8 cellular contexts compared by ENCODE assay signal in genomic region chr2:157627594-157628281, GRCh38. TPM values are rescaled to one million over a fixed set of nuclear protein-coding genes. Genes with fewer than 3 reads are reported as not detected.
A peak's percentile ranks its signal among the peaks of the same experiment; 100 is the strongest.
DNase-seq lines count a peak whose midpoint lies in the region; ATAC-seq and TF ChIP-seq lines count a peak whose summit lies in the region.

No MANE protein-coding gene starts in this region.

- H3K27ac Mint-ChIP-seq in neural crest cell (ENCODE audit: unreplicated experiment): no peak overlapping the region

- TF ChIP-seq CTCF in epithelial cell of esophagus (IDR thresholded peaks at IDR 0.05; ENCODE audit: insufficient read depth, low read depth, low read length, missing control alignments) (no peak), neural crest cell (conservative IDR thresholded peaks at IDR 0.05) (no peak), tibial artery (IDR thresholded peaks at IDR 0.05) (no peak)

- H3K9me3 Mint-ChIP-seq in neural crest cell: peaks cover 2% of the 10 kb centered on the region

- peaks cover 0 to 17% (median 10%) of the 10 kb centered on the region in 4 donors for H3K4me1 ChIP-seq in tibial artery

- H3K4me3 ChIP-seq in epithelial cell of esophagus (ENCODE audit: low read length): peak overlapping the region; percentile 37
- H3K4me3 ChIP-seq in tibial artery: peak overlapping the region; percentile 55 to 64

- H3K36me3 Mint-ChIP-seq in neural crest cell (ENCODE audit: low read depth): no peaks in the 10 kb centered on the region

- H3K27me3 ChIP-seq in tibial artery: peaks cover 0 to 6% of the 10 kb centered on the region in 2 donors

- peak overlapping the region; percentile 83 for H3K4me3 Mint-ChIP-seq in neural crest cell

- ATAC-seq in HG03442 (IDR thresholded peaks at IDR 0.05; ENCODE audit: unreplicated experiment): peak; percentile 3

- intact Hi-C loops in tibial artery (cut with DNase I; ENCODE audit: low total_unique reads): loop anchor here (10.0 kb wide), 1 partner anchor 387 kb away; no protein-coding TSS in a partner anchor

- H3K9me3 ChIP-seq in tibial artery: no peaks in the 10 kb centered on the region

- peaks cover 68% of the 10 kb centered on the region for H3K27me3 Mint-ChIP-seq in neural crest cell (ENCODE audit: low read depth)

- no peaks in the 10 kb centered on the region for H3K36me3 ChIP-seq in tibial artery

- H3K4me1 Mint-ChIP-seq in neural crest cell: peaks cover 9% of the 10 kb centered on the region

- peak overlapping the region in 1 of 2 donors; percentile 2 for H3K27ac ChIP-seq in tibial artery

- DNase-seq in EL (peak; percentile 31), epithelial cell of esophagus (ENCODE audit: low read depth) (peak; percentile 24), neural crest cell (ENCODE audit: low read depth, low spot score) (no peak), tibial artery (no peak), amniotic stem cell (lab: John Stamatoyannopoulos, UW) (no peak), HT-29 (ENCODE audit: low spot score) (no peak)
- peak; percentile 47 to 58 for DNase-seq in activated CD4-positive, alpha-beta T cell treated with anti-CD3 and anti-CD28 coated beads, Interleukin-2, amount 50 U/mL, for 48 hours

RNA-seq across cellular contexts. Expression of gene ACVR1C, which starts 0.9 kb away (rescaled TPM):
- 0.09 and 0.26 TPM in 2 replicates for total RNA-seq in neural crest cell
- 0.03 TPM in 2 replicates for total RNA-seq in HT-29 (2014; rRNA removed; shearing (Covaris generic))

Comparison
In these comparisons a context has a peak if more than half of its experiments do, and no peak if none do; other contexts are left out.
1. DNase-seq: peak in EL (single experiment), activated CD4-positive, alpha-beta T cell treated with anti-CD3 and anti-CD28 coated beads, Interleukin-2, amount 50 U/mL, for 48 hours (2 of 2) and epithelial cell of esophagus (single experiment); none in neural crest cell (single experiment), tibial artery (0 of 2), amniotic stem cell (single experiment) and HT-29 (single experiment).